9 cellular contexts compared by ENCODE assay signal in genomic region chr7:117020605-117021002, GRCh38.
DNase-seq lines count a peak whose midpoint lies in the region; ATAC-seq and TF ChIP-seq lines count a peak whose summit lies in the region.
"Had no signal": no experiment of that assay in that cellular context is flagged by ENCODE, and none has a peak within 500 bp of the region (broad histone marks: within the 10 kb centered on the region; RNA-seq: fewer than 3 reads in every experiment).

No MANE protein-coding gene starts in this region.

- H3K9me3 ChIP-seq in adrenal gland (replicated peaks in 1 of 3) (no peaks in the 10 kb centered on the region), hepatocyte (ENCODE audit: low read depth) (no peaks in the 10 kb centered on the region), subcutaneous abdominal adipose tissue (ENCODE audit: control insufficient read depth in 5 of 5, low read length in 5 of 5) (no peaks in the 10 kb centered on the region)
- H3K9me3 ChIP-seq: neutrophil had no signal

- peaks cover 78% of the 10 kb centered on the region for H3K79me2 ChIP-seq in hepatocyte

- intact Hi-C loops in adrenal gland (cut with DNase I), result no loop called here

- 17 to 49% (median 30%) methylated on average over 1 of the region's 1 CpG for whole genome bisulfite sequencing in adrenal gland, 4 donors
- WGBS in hepatocyte (ENCODE audit: low lambda C conversion rate, missing lambda C conversion rate), result 74% methylated on average over 1 of the region's 1 CpG

- H3K9me2 ChIP-seq in hepatocyte (replicated peaks; ENCODE audit: insufficient read depth), result no peaks in the 10 kb centered on the region

- no peak for ATAC-seq in HG02981 (IDR thresholded peaks at IDR 0.05; ENCODE audit: unreplicated experiment)

- H3K36me3 ChIP-seq in adrenal gland (replicated peaks in 1 of 2) (no peaks in the 10 kb centered on the region), hepatocyte (replicated peaks; ENCODE audit: insufficient read depth, low read depth) (no peaks in the 10 kb centered on the region), subcutaneous abdominal adipose tissue (ENCODE audit: control insufficient read depth in 5 of 5, insufficient read depth in 5 of 5, low read length in 5 of 5) (no peaks in the 10 kb centered on the region), H7 (replicated peaks; ENCODE audit: control insufficient read depth, insufficient read depth, low read length) (no peaks in the 10 kb centered on the region)
- H3K36me3 ChIP-seq: neutrophil had no signal

- no peak for TF ChIP-seq CTCF in adrenal gland (IDR thresholded peaks at IDR 0.05)
- no peak for TF ChIP-seq CTCF in hepatocyte (IDR thresholded peaks at IDR 0.05; ENCODE audit: poor library complexity)

- no peaks in the 10 kb centered on the region for H4K20me1 ChIP-seq in hepatocyte (ENCODE audit: insufficient read depth, poor library complexity, severe bottlenecking)

- H3K4me1 ChIP-seq in adrenal gland (replicated peaks in 1 of 2) (peaks cover 0 to 25% of the 10 kb centered on the region in 2 donors), hepatocyte (ENCODE audit: insufficient read depth) (peaks cover 9% of the 10 kb centered on the region), subcutaneous abdominal adipose tissue (ENCODE audit: control insufficient read depth in 5 of 5, insufficient read depth in 5 of 5, low read length in 5 of 5) (peaks cover 0 to 11% (median 9%) of the 10 kb centered on the region in 5 donors)

- H3K4me3 ChIP-seq in adrenal gland (peak overlapping the region in 1 of 4 donors; percentile 37), hepatocyte (peak overlapping the region; percentile 11), subcutaneous abdominal adipose tissue (ENCODE audit: low read depth in 1 of 5, low read length in 5 of 5) (peak overlapping the region in 3 of 5 donors; percentile 10 to 61 (median 48)), H7 (ENCODE audit: insufficient read depth, low read depth, low read length) (no peak overlapping the region)

- H3K4me2 ChIP-seq in hepatocyte, result peak overlapping the region; percentile 75

- H2AFZ ChIP-seq in hepatocyte, result peak overlapping the region; percentile 15

- no peak for TF ChIP-seq POLR2A in adrenal gland (IDR thresholded peaks at IDR 0.05)

- H3K27ac ChIP-seq in adrenal gland (peak overlapping the region in 4 of 5 donors; percentile 22 to 71 (median 36)), hepatocyte (peak overlapping the region; percentile 86), subcutaneous abdominal adipose tissue (ENCODE audit: low read depth, low read length) (no peak overlapping the region)
- H3K27ac ChIP-seq: neutrophil had no signal

- DNase-seq in NCI-H146 (lab: John Stamatoyannopoulos, UW), result peak; percentile 86
- DNase-seq in adrenal gland, result no peak
- no peak for DNase-seq in hepatocyte (ENCODE audit: low spot score)
- no peak for DNase-seq in H7
- no peak for DNase-seq in activated CD4-positive, alpha-beta T cell treated with anti-CD3 and anti-CD28 coated beads for 4 hours
- DNase-seq: activated naive CD4-positive, alpha-beta T cell had no signal

- no peaks in the 10 kb centered on the region for H3K27me3 ChIP-seq in adrenal gland
- no peaks in the 10 kb centered on the region for H3K27me3 ChIP-seq in hepatocyte
- no peaks in the 10 kb centered on the region for H3K27me3 ChIP-seq in subcutaneous abdominal adipose tissue (ENCODE audit: control insufficient read depth in 5 of 5, insufficient read depth in 4 of 5, low read length in 5 of 5)
- no peaks in the 10 kb centered on the region for H3K27me3 ChIP-seq in H7 (ENCODE audit: control insufficient read depth, insufficient read depth, low read length)
- H3K27me3 ChIP-seq: neutrophil had no signal

- H3K9ac ChIP-seq in subcutaneous abdominal adipose tissue (ENCODE audit: low read length in 5 of 5), result peak overlapping the region in 2 of 5 donors; percentile 47 to 63
